14 cellular contexts compared by ENCODE assay signal in genomic region chr13:83211301-83211700, GRCh38.
"Had no signal": no experiment of that assay in that cellular context is flagged by ENCODE, and none has a peak within 500 bp of the region (broad histone marks: within the 10 kb centered on the region; RNA-seq: fewer than 3 reads in every experiment).

No MANE protein-coding gene starts in this region.

- H3K36me3 ChIP-seq: gastrocnemius medialis, heart left ventricle, lower lobe of right lung, right lobe of liver, spleen had no signal

- H3K27me3 ChIP-seq: gastrocnemius medialis, heart left ventricle, right lobe of liver, spleen had no signal

- H3K9me3 ChIP-seq: gastrocnemius medialis, lower lobe of right lung had no signal

- DNase-seq: activated CD4-positive, alpha-beta T cell treated with anti-CD3 and anti-CD28 coated beads, Interleukin-2, amount 10 ng/mL, durations not matched to agents 7 days and 5 days; activated CD8-positive, alpha-beta memory T cell treated with anti-CD3 and anti-CD28 coated beads, Interleukin-2, amount 50 U/mL, for 48 hours; activated gamma-delta T cell treated with Interleukin-2 at 50 U/mL for 16 hours; amygdala; gastrocnemius medialis; heart left ventricle; immature natural killer cell; left cardiac atrium; lower lobe of right lung; nephron progenitor cell; psoas muscle; right lobe of liver; spleen had no signal

- H3K27ac ChIP-seq: gastrocnemius medialis, heart left ventricle, lower lobe of right lung, psoas muscle, right lobe of liver, spleen had no signal

- H3K4me3 ChIP-seq: gastrocnemius medialis, heart left ventricle, lower lobe of right lung, psoas muscle, right lobe of liver, spleen had no signal

- H3K4me1 ChIP-seq: gastrocnemius medialis, heart left ventricle, lower lobe of right lung, psoas muscle, right lobe of liver, spleen had no signal

- ATAC-seq: gastrocnemius medialis; heart left ventricle; left cardiac atrium; lower lobe of right lung; psoas muscle; right lobe of liver; stimulated activated memory B cell treated with anti-CD40 and anti-IgM and Interleukin-4, amounts not matched to agents 10 μg/mL and 1 μg/mL and 100 μg/mL, for 72 hours had no signal
